Comparison of ENCODE assay signal across 9 cellular contexts in genomic region chr10:1605121-1605520, GRCh38.
"Had no signal": no experiment of that assay in that cellular context is flagged by ENCODE, and none has a peak within 500 bp of the region (broad histone marks: within the 10 kb centered on the region; RNA-seq: fewer than 3 reads in every experiment).

No MANE protein-coding gene starts in this region.

- H3K4me3 Mint-ChIP-seq: HFFc6, IgD-negative memory B cell had no signal

- H3K27ac ChIP-seq: GM23248, HL-60 had no signal

- H3K9ac ChIP-seq: GM23248 had no signal

- H3K9me3 ChIP-seq: HAP-1 had no signal

- DNase-seq: GM23248, GOT3, H7, HFFc6 had no signal

- H3K27ac Mint-ChIP-seq: HFFc6 had no signal

- ATAC-seq: HCT116, HepG2 had no signal

- H3K36me3 Mint-ChIP-seq: IgD-negative memory B cell had no signal

- H3K36me3 ChIP-seq: HAP-1 had no signal

- H3K4me3 ChIP-seq: GM23248, HAP-1 had no signal

- H3K4me1 ChIP-seq: HAP-1 had no signal

- H2AFZ ChIP-seq: GM23248 had no signal
